ENCODE assay signal across 13 cellular contexts in genomic region chr9:20512106-20512505, GRCh38.
DNase-seq lines count a peak whose midpoint lies in the region; ATAC-seq, FAIRE-seq and TF ChIP-seq lines count a peak whose summit lies in the region.
"Had no signal": no experiment of that assay in that cellular context is flagged by ENCODE, and none has a peak within 500 bp of the region (broad histone marks: within the 10 kb centered on the region; RNA-seq: fewer than 3 reads in every experiment).

No MANE protein-coding gene starts in this region.

- H3K4me1 Mint-ChIP-seq in progenitor cell of endocrine pancreas (ENCODE audit: low read depth) (peaks cover 2% of the 10 kb centered on the region), immature natural killer cell (peaks cover 47 to 64% of the 10 kb centered on the region in 2 donors)

- TF ChIP-seq RAD21 in A549 (conservative IDR thresholded peaks at IDR 0.05 in 1 of 2, IDR thresholded peaks at IDR 0.05 in 1 of 2) = no peak

- CTCF ChIA-PET in A549 (lab: Yijun Ruan, JAX) = interaction anchor here (0.6 to 0.9 kb wide), 2 partner anchors 110 to 113 kb away, joined by 3 read pairs; partner anchors contain the start of gene MLLT3

- H3K27ac ChIP-seq in A549 (peak overlapping the region; percentile 66 to 79), SK-N-MC (peak overlapping the region; percentile 80)
- H3K27ac ChIP-seq: suprapubic skin had no signal

- H3K27me3 Mint-ChIP-seq in progenitor cell of endocrine pancreas (no peaks in the 10 kb centered on the region), immature natural killer cell (ENCODE audit: low read depth in 3 of 3) (peaks cover 0 to 6% (median 0%) of the 10 kb centered on the region in 3 donors)

- ATAC-seq in A549 (peak; percentile 63 to 76; a peak in 5 of 6 replicates), HG02759 (IDR thresholded peaks at IDR 0.05; ENCODE audit: unreplicated experiment) (no peak), HG02588 (IDR thresholded peaks at IDR 0.05; ENCODE audit: unreplicated experiment) (no peak)

- POLR2A ChIA-PET in A549 (lab: Yijun Ruan, JAX) = no interaction called here

- H3K36me3 ChIP-seq in SK-N-MC (ENCODE audit: insufficient read depth, low read length) = no peaks in the 10 kb centered on the region; the same call in 1 of the 2 replicates
- H3K36me3 ChIP-seq: suprapubic skin had no signal

- H3K27ac Mint-ChIP-seq in progenitor cell of endocrine pancreas (no peak overlapping the region), immature natural killer cell (peak overlapping the region in 1 of 6 donors; percentile 35)

- TF ChIP-seq EP300 in A549 (IDR thresholded peaks at IDR 0.05) = no peak

- TF ChIP-seq POLR2A in A549 (IDR thresholded peaks at IDR 0.05; ENCODE audit: low read length) = no peak

- peaks cover 38% of the 10 kb centered on the region for H3K4me1 ChIP-seq in A549
- H3K4me1 ChIP-seq: Caco-2 had no signal

- H3K4me2 ChIP-seq in A549 = peak overlapping the region; percentile 73

- H3K36me3 Mint-ChIP-seq in progenitor cell of endocrine pancreas (ENCODE audit: insufficient read depth) (no peaks in the 10 kb centered on the region), immature natural killer cell (no peaks in the 10 kb centered on the region)

- peak overlapping the region; percentile 5 for H3K9ac ChIP-seq in SK-N-MC (ENCODE audit: insufficient read length)

- no peak overlapping the region for H3K4me3 ChIP-seq in A549
- H3K4me3 ChIP-seq in SK-N-MC = peak overlapping the region; percentile 22
- H3K4me3 ChIP-seq in fibroblast of pulmonary artery (replicated peaks; ENCODE audit: low read depth, low read length) = no peak overlapping the region
- H3K4me3 ChIP-seq: suprapubic skin had no signal

- H3K4me3 Mint-ChIP-seq in progenitor cell of endocrine pancreas (ENCODE audit: low read depth) (no peak overlapping the region), immature natural killer cell (no peak overlapping the region)

- H3K9me3 Mint-ChIP-seq in progenitor cell of endocrine pancreas (ENCODE audit: low read depth) (peaks cover 4% of the 10 kb centered on the region), immature natural killer cell (no peaks in the 10 kb centered on the region)

- H3K9me3 ChIP-seq in A549 = no peaks in the 10 kb centered on the region
- 0 out of 2 replicates have a peak, but pooled peaks cover 2% of the 10 kb centered on the region for H3K9me3 ChIP-seq in SK-N-MC (ENCODE audit: low read depth, low read length)
- H3K9me3 ChIP-seq: Caco-2, suprapubic skin had no signal

- peak; percentile 8 to 63 for DNase-seq in A549 (ENCODE audit: low read depth in 1 of 2, low spot score in 1 of 2)
- DNase-seq in DMS 273 treated with DMSO at 0.1 percent for 48 hours (lab: John Stamatoyannopoulos, UW) = peak; percentile 50
- DNase-seq in SK-N-MC (ENCODE audit: low read depth, low spot score) = no peak
- peak; percentile 47 for DNase-seq in fibroblast of pulmonary artery (ENCODE audit: low read depth)
- DNase-seq in progenitor cell of endocrine pancreas (ENCODE audit: low spot score, unreplicated experiment) = no peak
- no peak for DNase-seq in immature natural killer cell
- DNase-seq: activated T-cell treated with anti-CD3 and anti-CD28 coated beads, Interleukin-2, amount 50 U/mL, for 1 hour; Caco-2; NCI-H82; stimulated activated CD4-positive, alpha-beta T cell treated with anti-CD3 and anti-CD28 coated beads, Interleukin-2, amount 100 ng/mL, for 48 hours had no signal

- TF ChIP-seq CTCF in A549 (IDR thresholded peaks at IDR 0.05) (no peak), fibroblast of pulmonary artery (IDR thresholded peaks at IDR 0.05; ENCODE audit: low read length, missing control alignments) (no peak), progenitor cell of endocrine pancreas (IDR thresholded peaks at IDR 0.05; ENCODE audit: unreplicated experiment) (no peak)

- WGBS in A549 (ENCODE audit: missing lambda C conversion rate) = 28% methylated on average over 2 of the region's 2 CpGs

- no peak for FAIRE-seq in A549 (lab: Jason Lieb, UNC)

TF ChIP-seq in A549, 52 proteins besides CTCF, POLR2A, EP300 and RAD21:
- TF ChIP-seq E2F6 (IDR thresholded peaks at IDR 0.05; ENCODE audit: borderline replicate concordance, low read depth) (no peak), CEBPB (IDR thresholded peaks at IDR 0.05) (no peak), CHD4 (IDR thresholded peaks at IDR 0.05; ENCODE audit: borderline replicate concordance) (no peak), MAFK (IDR thresholded peaks at IDR 0.05; ENCODE audit: partially characterized antibody) (peak; percentile 90), ZSCAN20 (CRISPR knock-in tag; IDR thresholded peaks at IDR 0.05) (no peak), BHLHE40 (IDR thresholded peaks at IDR 0.05; ENCODE audit: low read depth, low read length) (no peak), GATA3 (IDR thresholded peaks at IDR 0.05; ENCODE audit: borderline replicate concordance) (0 out of 2 replicates have a peak, but pooled peaks have one; percentile 37), NFE2L2 (conservative IDR thresholded peaks at IDR 0.05; ENCODE audit: low read length) (peak; percentile 51; the same call in 1 of the 2 replicates)
TF ChIP-seq in A549: peak in this region for 3.

Comparison
In these comparisons a context has a peak if more than half of its experiments do, and no peak if none do; other contexts are left out.
1. ATAC-seq: peak in A549 (2 of 2); none in HG02759 (single experiment) and HG02588 (single experiment).
2. DNase-seq: peak in A549 (2 of 2), DMS 273 treated with DMSO at 0.1 percent for 48 hours (single experiment) and fibroblast of pulmonary artery (single experiment); none in SK-N-MC (single experiment), progenitor cell of endocrine pancreas (single experiment) and immature natural killer cell (0 of 3).